ENCODE assay signal across 9 cellular contexts in genomic region chr6:167371770-167372240, GRCh38. TPM values are rescaled to one million over a fixed set of nuclear protein-coding genes. Genes with fewer than 3 reads are reported as not detected.
A peak's percentile ranks its signal among the peaks of the same experiment; 100 is the strongest.
DNase-seq lines count a peak whose midpoint lies in the region; ATAC-seq, FAIRE-seq and TF ChIP-seq lines count a peak whose summit lies in the region.
"Not testable (repeated sequence)": the region's sequence is repeated elsewhere in the genome, so short reads cannot be mapped to it uniquely, and the experiment has no call there.
"Had no signal": no experiment of that assay in that cellular context is flagged by ENCODE, and none has a peak within 500 bp of the region (broad histone marks: within the 10 kb centered on the region; RNA-seq: fewer than 3 reads in every experiment).

No MANE protein-coding gene starts in this region.

- not testable (repeated sequence) for H4K20me1 ChIP-seq in GM23338 (replicated peaks; ENCODE audit: insufficient read depth); hepatocyte (ENCODE audit: insufficient read depth, poor library complexity, severe bottlenecking)

- not testable (repeated sequence) for H3K27ac ChIP-seq in GM23338 (ENCODE audit: low read depth); colonic mucosa; hepatocyte; pancreas

- FAIRE-seq in pancreas (lab: Jason Lieb, UNC): peak; percentile 90

- WGBS in hepatocyte (ENCODE audit: low lambda C conversion rate, missing lambda C conversion rate): 16% methylated on average over 4 of the region's 7 CpGs
- WGBS in pancreas, 2 donors: 0 to 5% methylated on average over 3 of the region's 7 CpGs

- H3K36me3 Mint-ChIP-seq in GM23338 (ENCODE audit: low read depth); T-helper 17 cell (ENCODE audit: low read depth): not testable (repeated sequence)

- H3K79me2 ChIP-seq in GM23338 (replicated peaks; ENCODE audit: insufficient read depth); hepatocyte: not testable (repeated sequence)

- not testable (repeated sequence) for H3F3A ChIP-seq in GM23338 (replicated peaks; ENCODE audit: low read depth)

- H3K4me3 ChIP-seq in GM23338, colonic mucosa, hepatocyte, pancreas: not testable (repeated sequence)

- ATAC-seq in GM18519 (IDR thresholded peaks at IDR 0.05; ENCODE audit: low FRiP score, unreplicated experiment) (peak; percentile 69), GM23338 (peak; percentile 87), HG03342 (IDR thresholded peaks at IDR 0.05; ENCODE audit: unreplicated experiment) (peak; percentile 84), T-helper 17 cell (peak; percentile 84), pancreas (peak; percentile 58 to 91 (median 88))

- not testable (repeated sequence) for H3K9me2 ChIP-seq in GM23338 (ENCODE audit: insufficient read depth); hepatocyte (replicated peaks; ENCODE audit: insufficient read depth)

- H3K4me3 Mint-ChIP-seq in GM23338, T-helper 17 cell: not testable (repeated sequence)

- not testable (repeated sequence) for H3K4me1 ChIP-seq in GM23338 (ENCODE audit: insufficient read depth); colonic mucosa; hepatocyte (ENCODE audit: insufficient read depth); pancreas

- H3K4me2 ChIP-seq in GM23338, hepatocyte: not testable (repeated sequence)

- TF ChIP-seq CTCF in GM23338 (conservative IDR thresholded peaks at IDR 0.05; ENCODE audit: low read depth in 2 of 2): peak; percentile 8 to 42; a peak in 2 of 4 replicates
- peak; percentile 22 for TF ChIP-seq CTCF in colonic mucosa (IDR thresholded peaks at IDR 0.05)
- peak; percentile 15 for TF ChIP-seq CTCF in hepatocyte (IDR thresholded peaks at IDR 0.05; ENCODE audit: poor library complexity)
- TF ChIP-seq CTCF in pancreas (IDR thresholded peaks at IDR 0.05): peak in 3 of 4 donors; percentile 11 to 23 (median 14)

- not testable (repeated sequence) for H3K27me3 Mint-ChIP-seq in GM23338 (ENCODE audit: insufficient read depth, low read depth, poor library complexity)
- H3K27me3 Mint-ChIP-seq in T-helper 17 cell: peaks cover 10% of the 10 kb centered on the region

- not testable (repeated sequence) for H3K9me3 Mint-ChIP-seq in GM23338

- H3K27me3 ChIP-seq in GM23338 (ENCODE audit: insufficient read depth); colonic mucosa; hepatocyte; pancreas: not testable (repeated sequence)

- not testable (repeated sequence) for H3K9me3 ChIP-seq in T-helper 17 cell (ENCODE audit: control insufficient read depth, low read length, poor library complexity, severe bottlenecking); colonic mucosa; hepatocyte (ENCODE audit: low read depth); pancreas

- H3K36me3 ChIP-seq in GM23338 (ENCODE audit: insufficient read depth); colonic mucosa; hepatocyte (replicated peaks; ENCODE audit: insufficient read depth, low read depth); pancreas: not testable (repeated sequence)

- H3K9ac ChIP-seq in colonic mucosa (ENCODE audit: low read depth in 2 of 2, low read length in 2 of 2): not testable (repeated sequence)

- not testable (repeated sequence) for DNase-seq in GM23338 (ENCODE audit: low spot score); T-helper 17 cell; colonic mucosa; hepatocyte (ENCODE audit: low spot score); pancreas

- H3K4me1 Mint-ChIP-seq in GM23338, T-helper 17 cell: not testable (repeated sequence)

- intact Hi-C loops in colonic mucosa (cut with DNase I); pancreas (cut with DNase I): not testable (repeated sequence)

- H3K27ac Mint-ChIP-seq in GM23338, T-helper 17 cell: not testable (repeated sequence)

- H2AFZ ChIP-seq in GM23338, hepatocyte: not testable (repeated sequence)

RNA-seq across cellular contexts. Expression of gene TTLL2, which starts 46.9 kb away (rescaled TPM):
- not detected in 2 replicates for total RNA-seq in GM23338 (2014; rRNA removed; shearing (Covaris generic))
- polyA plus RNA-seq in GM23338 (2016; fragmentation: Nextera tagmentation; extraction: Ambion mirVana) (0.14 TPM in 1 of 2 replicates, not detected in the other), hepatocyte (0.70 TPM in 1 of 2 replicates, not detected in the other), pancreas (not detected)
- total RNA-seq in T-helper 17 cell (not detected), colonic mucosa (not detected), hepatocyte (not detected in 2 replicates), pancreas (not detected)
- total RNA-seq: Calu3, dermis microvascular lymphatic vessel endothelial cell had no signal
